Comparison of ENCODE assay signal across 9 cellular contexts in genomic region chr20:47792021-47792618, GRCh38. TPM values are rescaled to one million over a fixed set of nuclear protein-coding genes. Genes with fewer than 3 reads are reported as not detected.
DNase-seq lines count a peak whose midpoint lies in the region; ATAC-seq, FAIRE-seq and TF ChIP-seq lines count a peak whose summit lies in the region.
"Had no signal": no experiment of that assay in that cellular context is flagged by ENCODE, and none has a peak within 500 bp of the region (broad histone marks: within the 10 kb centered on the region; RNA-seq: fewer than 3 reads in every experiment).

No MANE protein-coding gene starts in this region.

- H3K27ac ChIP-seq in Panc1 (ENCODE audit: low read length): no peak overlapping the region
- H3K27ac ChIP-seq: cardiac muscle cell had no signal

- no peak for FAIRE-seq in D721Med (lab: Jason Lieb, UNC)

- DNase-seq in ELR (ENCODE audit: low read depth) (peak; percentile 73), Panc1 (ENCODE audit: low read depth, low spot score) (no peak), fibroblast of pulmonary artery (ENCODE audit: low read depth) (peak; percentile 98), pulmonary artery endothelial cell (ENCODE audit: low read depth, low spot score) (peak; percentile 63), DMS53 treated with DMSO at 0.1 percent for 48 hours (lab: John Stamatoyannopoulos, UW; ENCODE audit: unreplicated experiment) (no peak), D721Med (ENCODE audit: insufficient read length, low spot score) (no peak)
- DNase-seq in stimulated activated effector memory CD8-positive, alpha-beta T cell treated with anti-CD3 and anti-CD28 coated beads, Interleukin-12 subunit alpha, Interleukin-12 subunit beta, amount 100 ng/mL, for 72 hours (ENCODE audit: low spot score in 2 of 2): no peak

- H3K27me3 ChIP-seq in Panc1 (ENCODE audit: control insufficient read depth, insufficient read depth, low read length): peaks cover under 1% of the 10 kb centered on the region
- H3K27me3 ChIP-seq: cardiac muscle cell had no signal

- TF ChIP-seq CTCF in Panc1 (IDR thresholded peaks at IDR 0.05) (no peak), fibroblast of pulmonary artery (IDR thresholded peaks at IDR 0.05; ENCODE audit: low read length, missing control alignments) (no peak), D721Med (IDR thresholded peaks at IDR 0.05; ENCODE audit: insufficient read depth, missing control alignments) (no peak)

- H3K27ac Mint-ChIP-seq in stimulated activated effector memory CD8-positive, alpha-beta T cell treated with anti-CD3 and anti-CD28 coated beads, Interleukin-12 subunit alpha, Interleukin-12 subunit beta, amount 100 ng/mL, for 72 hours: no peak overlapping the region
- no peak overlapping the region for H3K27ac Mint-ChIP-seq in stimulated activated memory B cell treated with anti-CD40 and anti-IgM and Interleukin-4, amounts not matched to agents 10 μg/mL and 1 μg/mL and 100 μg/mL, for 72 hours

- in situ Hi-C loops in Panc1 (cut with HindIII; ENCODE audit: low pct_unique_long_range_greater_than_20kb, low sequenced_read_pairs): no loop called here

- H3K4me3 ChIP-seq in Panc1 (ENCODE audit: low read depth in 2 of 2, low read length in 2 of 2) (no peak overlapping the region), fibroblast of pulmonary artery (replicated peaks; ENCODE audit: low read depth, low read length) (peak overlapping the region; percentile 1)
- H3K4me3 ChIP-seq: cardiac muscle cell had no signal

- CTCF ChIA-PET in Panc1 (lab: Charles Lee): interaction anchor here (0.6 kb wide), 1 partner anchor 9 kb away, joined by 3 read pairs; no protein-coding TSS in a partner anchor

- peak; percentile 85 for ATAC-seq in Panc1
- ATAC-seq in stimulated activated effector memory CD8-positive, alpha-beta T cell treated with anti-CD3 and anti-CD28 coated beads, Interleukin-12 subunit alpha, Interleukin-12 subunit beta, amount 100 ng/mL, for 72 hours: no peak
- ATAC-seq in stimulated activated memory B cell treated with anti-CD40 and anti-IgM and Interleukin-4, amounts not matched to agents 10 μg/mL and 1 μg/mL and 100 μg/mL, for 72 hours: no peak

- BruUV-seq in Panc1 (replicated peaks; lab: Mats Ljungman, UMichigan): no TSS peak

- H3K36me3 ChIP-seq in Panc1 (ENCODE audit: control insufficient read depth, insufficient read depth, low read length): no peaks in the 10 kb centered on the region
- H3K36me3 ChIP-seq: cardiac muscle cell had no signal

- no peaks in the 10 kb centered on the region for H3K9me3 ChIP-seq in Panc1 (ENCODE audit: control insufficient read depth, insufficient read depth, low read depth, low read length)

- peaks cover 13% of the 10 kb centered on the region for H3K27me3 Mint-ChIP-seq in stimulated activated memory B cell treated with anti-CD40 and anti-IgM and Interleukin-4, amounts not matched to agents 10 μg/mL and 1 μg/mL and 100 μg/mL, for 72 hours

- intact Hi-C loops in Panc1 (cut with micrococcal nuclease; ENCODE audit: unreplicated experiment): no loop called here

- no peaks in the 10 kb centered on the region for H3K36me3 Mint-ChIP-seq in stimulated activated effector memory CD8-positive, alpha-beta T cell treated with anti-CD3 and anti-CD28 coated beads, Interleukin-12 subunit alpha, Interleukin-12 subunit beta, amount 100 ng/mL, for 72 hours
- H3K36me3 Mint-ChIP-seq in stimulated activated memory B cell treated with anti-CD40 and anti-IgM and Interleukin-4, amounts not matched to agents 10 μg/mL and 1 μg/mL and 100 μg/mL, for 72 hours: no peaks in the 10 kb centered on the region

- no peaks in the 10 kb centered on the region for H3K4me1 ChIP-seq in Panc1 (ENCODE audit: control insufficient read depth, insufficient read depth, low read length)

- POLR2A ChIA-PET in Panc1 (lab: Charles Lee): interaction anchor here (0.6 kb wide), 1 partner anchor 503 kb away, joined by 5 read pairs; no protein-coding TSS in a partner anchor

- H3K4me1 Mint-ChIP-seq in stimulated activated effector memory CD8-positive, alpha-beta T cell treated with anti-CD3 and anti-CD28 coated beads, Interleukin-12 subunit alpha, Interleukin-12 subunit beta, amount 100 ng/mL, for 72 hours: no peaks in the 10 kb centered on the region
- no peaks in the 10 kb centered on the region for H3K4me1 Mint-ChIP-seq in stimulated activated memory B cell treated with anti-CD40 and anti-IgM and Interleukin-4, amounts not matched to agents 10 μg/mL and 1 μg/mL and 100 μg/mL, for 72 hours

- no peaks in the 10 kb centered on the region for H3K9me3 Mint-ChIP-seq in stimulated activated effector memory CD8-positive, alpha-beta T cell treated with anti-CD3 and anti-CD28 coated beads, Interleukin-12 subunit alpha, Interleukin-12 subunit beta, amount 100 ng/mL, for 72 hours
- H3K9me3 Mint-ChIP-seq in stimulated activated memory B cell treated with anti-CD40 and anti-IgM and Interleukin-4, amounts not matched to agents 10 μg/mL and 1 μg/mL and 100 μg/mL, for 72 hours: no peaks in the 10 kb centered on the region

- H3K4me3 Mint-ChIP-seq in stimulated activated effector memory CD8-positive, alpha-beta T cell treated with anti-CD3 and anti-CD28 coated beads, Interleukin-12 subunit alpha, Interleukin-12 subunit beta, amount 100 ng/mL, for 72 hours: no peak overlapping the region
- no peak overlapping the region for H3K4me3 Mint-ChIP-seq in stimulated activated memory B cell treated with anti-CD40 and anti-IgM and Interleukin-4, amounts not matched to agents 10 μg/mL and 1 μg/mL and 100 μg/mL, for 72 hours

RNA-seq across cellular contexts. Expression of gene SULF2, which starts 6.8 kb away (rescaled TPM):
- 1.4 TPM for total RNA-seq in Panc1 (2021; ENCODE audit: unreplicated experiment)
- polyA plus RNA-seq in Panc1 (2012; ENCODE audit: insufficient read length): 0.61 TPM
- total RNA-seq in pulmonary artery endothelial cell: 64.6 and 120 TPM in 2 replicates

Comparison
In these comparisons a context has a peak if more than half of its experiments do, and no peak if none do; other contexts are left out.
1. DNase-seq: peak in ELR (single experiment), fibroblast of pulmonary artery (single experiment) and pulmonary artery endothelial cell (single experiment); none in Panc1 (single experiment), DMS53 treated with DMSO at 0.1 percent for 48 hours (single experiment), stimulated activated effector memory CD8-positive, alpha-beta T cell treated with anti-CD3 and anti-CD28 coated beads, Interleukin-12 subunit alpha, Interleukin-12 subunit beta, amount 100 ng/mL, for 72 hours (0 of 2) and D721Med (single experiment).
2. RNA of gene SULF2, which starts 6.8 kb away (total RNA-seq): 64.6 to 120 TPM in pulmonary artery endothelial cell; 1.4 TPM in Panc1 (single experiment); every median in the first group is over 10 times any median in the second.